ENCODE assay signal across 1 cellular context in the genomic region with DNA sequence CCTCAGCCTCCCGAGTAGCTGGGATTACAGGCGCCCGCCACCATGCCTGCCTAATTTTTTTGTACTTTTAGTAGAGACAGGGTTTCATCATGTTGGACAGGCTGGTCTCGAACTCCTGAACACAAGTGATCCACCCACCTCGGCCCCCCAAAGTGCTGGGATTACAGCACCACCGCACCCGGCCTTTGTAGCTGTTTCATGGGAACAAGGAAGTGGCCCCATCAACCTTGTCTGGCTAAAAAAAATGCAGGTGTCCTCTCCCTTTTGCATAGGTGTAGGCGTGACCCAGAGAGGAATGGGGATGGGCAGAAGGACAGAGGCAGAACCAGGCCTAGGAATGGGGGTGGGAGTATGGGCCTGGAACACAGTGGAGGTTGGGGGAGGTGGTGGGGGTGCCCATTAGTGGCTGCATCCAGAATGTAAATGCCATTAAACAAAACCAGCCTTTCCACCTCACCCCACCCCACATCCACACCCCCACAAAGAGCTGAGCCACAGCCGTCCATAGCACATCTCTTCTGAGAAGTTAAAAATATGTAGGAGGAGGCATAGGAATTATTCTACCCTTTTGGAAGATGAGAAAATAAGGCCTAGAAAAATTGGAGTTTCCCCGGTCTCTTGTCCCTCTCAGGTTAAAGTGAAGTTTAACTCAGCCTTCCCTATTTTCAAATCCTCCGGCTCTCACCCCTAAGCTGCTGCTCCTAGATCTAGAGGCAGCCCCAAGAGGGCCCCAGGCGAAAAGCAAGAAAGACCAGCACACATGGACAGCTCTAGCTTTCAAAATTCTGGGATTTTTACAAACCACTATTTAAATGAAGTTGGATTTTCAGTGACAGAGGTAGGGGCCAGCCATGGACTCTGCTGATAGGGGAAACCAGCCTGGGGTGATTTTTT.
TF ChIP-seq lines count a peak whose summit lies in the region.

No MANE protein-coding gene starts in this region.

TF ChIP-seq in GM23338, 12 proteins besides CTCF, POLR2A, EP300 and RAD21 (continued from another document):
- TF ChIP-seq, protein P1, sequence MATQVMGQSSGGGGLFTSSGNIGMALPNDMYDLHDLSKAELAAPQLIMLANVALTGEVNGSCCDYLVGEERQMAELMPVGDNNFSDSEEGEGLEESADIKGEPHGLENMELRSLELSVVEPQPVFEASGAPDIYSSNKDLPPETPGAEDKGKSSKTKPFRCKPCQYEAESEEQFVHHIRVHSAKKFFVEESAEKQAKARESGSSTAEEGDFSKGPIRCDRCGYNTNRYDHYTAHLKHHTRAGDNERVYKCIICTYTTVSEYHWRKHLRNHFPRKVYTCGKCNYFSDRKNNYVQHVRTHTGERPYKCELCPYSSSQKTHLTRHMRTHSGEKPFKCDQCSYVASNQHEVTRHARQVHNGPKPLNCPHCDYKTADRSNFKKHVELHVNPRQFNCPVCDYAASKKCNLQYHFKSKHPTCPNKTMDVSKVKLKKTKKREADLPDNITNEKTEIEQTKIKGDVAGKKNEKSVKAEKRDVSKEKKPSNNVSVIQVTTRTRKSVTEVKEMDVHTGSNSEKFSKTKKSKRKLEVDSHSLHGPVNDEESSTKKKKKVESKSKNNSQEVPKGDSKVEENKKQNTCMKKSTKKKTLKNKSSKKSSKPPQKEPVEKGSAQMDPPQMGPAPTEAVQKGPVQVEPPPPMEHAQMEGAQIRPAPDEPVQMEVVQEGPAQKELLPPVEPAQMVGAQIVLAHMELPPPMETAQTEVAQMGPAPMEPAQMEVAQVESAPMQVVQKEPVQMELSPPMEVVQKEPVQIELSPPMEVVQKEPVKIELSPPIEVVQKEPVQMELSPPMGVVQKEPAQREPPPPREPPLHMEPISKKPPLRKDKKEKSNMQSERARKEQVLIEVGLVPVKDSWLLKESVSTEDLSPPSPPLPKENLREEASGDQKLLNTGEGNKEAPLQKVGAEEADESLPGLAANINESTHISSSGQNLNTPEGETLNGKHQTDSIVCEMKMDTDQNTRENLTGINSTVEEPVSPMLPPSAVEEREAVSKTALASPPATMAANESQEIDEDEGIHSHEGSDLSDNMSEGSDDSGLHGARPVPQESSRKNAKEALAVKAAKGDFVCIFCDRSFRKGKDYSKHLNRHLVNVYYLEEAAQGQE (IDR thresholded peaks at IDR 0.05; ENCODE audit: unreplicated experiment) = no peak
- TF ChIP-seq EZH2phosphoT487 (IDR thresholded peaks at IDR 0.05; ENCODE audit: unreplicated experiment) = no peak
- TF ChIP-seq ZNF331 (CRISPR knock-in tag; IDR thresholded peaks at IDR 0.05; ENCODE audit: low read depth) = no peak
- TF ChIP-seq NANOG (IDR thresholded peaks at IDR 0.05; ENCODE audit: borderline replicate concordance) = no peak
- TF ChIP-seq, protein P2, sequence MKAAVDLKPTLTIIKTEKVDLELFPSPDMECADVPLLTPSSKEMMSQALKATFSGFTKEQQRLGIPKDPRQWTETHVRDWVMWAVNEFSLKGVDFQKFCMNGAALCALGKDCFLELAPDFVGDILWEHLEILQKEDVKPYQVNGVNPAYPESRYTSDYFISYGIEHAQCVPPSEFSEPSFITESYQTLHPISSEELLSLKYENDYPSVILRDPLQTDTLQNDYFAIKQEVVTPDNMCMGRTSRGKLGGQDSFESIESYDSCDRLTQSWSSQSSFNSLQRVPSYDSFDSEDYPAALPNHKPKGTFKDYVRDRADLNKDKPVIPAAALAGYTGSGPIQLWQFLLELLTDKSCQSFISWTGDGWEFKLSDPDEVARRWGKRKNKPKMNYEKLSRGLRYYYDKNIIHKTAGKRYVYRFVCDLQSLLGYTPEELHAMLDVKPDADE (IDR thresholded peaks at IDR 0.05) = no peak
- TF ChIP-seq STAT1 (IDR thresholded peaks at IDR 0.05; ENCODE audit: unreplicated experiment) = no peak
